13 cellular contexts compared by ENCODE assay signal in the genomic region with DNA sequence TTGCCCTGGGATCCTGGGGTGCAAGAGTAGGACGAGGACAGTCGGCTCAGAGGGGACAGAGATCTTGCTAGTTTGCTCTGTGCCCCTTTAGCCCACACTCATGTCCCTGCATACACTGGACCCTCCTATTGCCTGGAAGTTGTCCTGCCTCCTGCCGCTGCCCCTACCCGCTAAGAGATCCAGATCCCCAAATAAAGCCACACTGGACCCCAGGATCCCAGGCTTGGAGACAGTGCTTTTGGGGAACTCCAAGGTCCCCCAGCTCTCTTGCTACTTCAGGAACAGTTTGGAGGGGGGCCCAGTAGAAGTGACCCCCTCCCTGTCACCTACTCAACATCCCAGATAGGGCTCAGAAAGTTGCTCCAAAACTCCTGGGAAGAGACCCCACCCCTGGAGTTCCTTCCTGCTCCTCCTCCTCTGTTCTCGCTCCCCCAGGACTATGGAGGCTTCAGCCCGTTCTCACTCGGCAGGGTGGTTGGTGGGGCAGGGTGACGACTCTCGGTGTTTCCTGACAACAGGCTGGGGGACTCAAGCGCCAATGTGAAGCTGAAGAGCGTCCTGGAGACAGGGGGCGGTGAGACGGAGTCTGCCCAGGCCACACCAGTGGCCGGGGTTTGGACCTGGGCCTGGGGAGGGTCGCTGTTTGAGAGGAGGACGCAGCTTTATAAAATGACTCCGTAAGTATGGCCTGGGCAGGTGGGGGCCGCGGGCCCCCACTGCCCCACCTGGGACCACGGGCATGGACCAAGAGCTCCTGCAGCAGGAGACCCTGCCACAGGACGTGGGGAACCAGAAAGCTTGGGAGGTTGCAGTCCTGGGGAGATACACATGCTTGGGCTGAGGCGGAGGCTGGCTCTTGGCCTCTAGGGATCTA.
"Had no signal": no experiment of that assay in that cellular context is flagged by ENCODE, and none has a peak within 500 bp of the region (broad histone marks: within the 10 kb centered on the region; RNA-seq: fewer than 3 reads in every experiment).

No MANE protein-coding gene starts in this region.

- H3K36me3 ChIP-seq: breast epithelium, left lung, tibial artery had no signal

- H3K27me3 ChIP-seq: breast epithelium, foreskin keratinocyte, left lung, tibial artery had no signal

- H3K27ac Mint-ChIP-seq: activated naive CD8-positive, alpha-beta T cell treated with anti-CD3 and anti-CD28 coated beads for 36 hours; T-helper 17 cell; WTC11 had no signal

- H3K4me3 Mint-ChIP-seq: activated naive CD8-positive, alpha-beta T cell treated with anti-CD3 and anti-CD28 coated beads for 36 hours; WTC11 had no signal

- H3K4me3 ChIP-seq: breast epithelium, left lung, tibial artery had no signal

- H3K36me3 Mint-ChIP-seq: activated naive CD8-positive, alpha-beta T cell treated with anti-CD3 and anti-CD28 coated beads for 36 hours; WTC11 had no signal

- H3K9me3 ChIP-seq: breast epithelium, left lung, tibial artery had no signal

- DNase-seq: activated CD4-positive, alpha-beta T cell treated with anti-CD3 and anti-CD28 coated beads for 48 hours; activated gamma-delta T cell treated with Interleukin-2 at 50 U/mL for 16 hours; activated naive CD8-positive, alpha-beta T cell treated with anti-CD3 and anti-CD28 coated beads for 36 hours; activated T-cell treated with anti-CD3 and anti-CD28 coated beads, Interleukin-2, amount 50 U/mL, for 1 hour; aorta; foreskin keratinocyte; midbrain; stimulated activated CD4-positive, alpha-beta T cell treated with anti-CD3 and anti-CD28 coated beads, Interleukin-4, amount 100 ng/mL, for 24 hours; T-helper 17 cell had no signal

- H3K4me1 ChIP-seq: foreskin keratinocyte, left lung had no signal

- H3K27me3 Mint-ChIP-seq: activated naive CD8-positive, alpha-beta T cell treated with anti-CD3 and anti-CD28 coated beads for 36 hours had no signal

- H3K27ac ChIP-seq: foreskin keratinocyte had no signal

- H3K9me3 Mint-ChIP-seq: activated naive CD8-positive, alpha-beta T cell treated with anti-CD3 and anti-CD28 coated beads for 36 hours; WTC11 had no signal

- H3K4me1 Mint-ChIP-seq: activated naive CD8-positive, alpha-beta T cell treated with anti-CD3 and anti-CD28 coated beads for 36 hours had no signal
